Comparison of ENCODE assay signal across 9 cellular contexts in the genomic region with DNA sequence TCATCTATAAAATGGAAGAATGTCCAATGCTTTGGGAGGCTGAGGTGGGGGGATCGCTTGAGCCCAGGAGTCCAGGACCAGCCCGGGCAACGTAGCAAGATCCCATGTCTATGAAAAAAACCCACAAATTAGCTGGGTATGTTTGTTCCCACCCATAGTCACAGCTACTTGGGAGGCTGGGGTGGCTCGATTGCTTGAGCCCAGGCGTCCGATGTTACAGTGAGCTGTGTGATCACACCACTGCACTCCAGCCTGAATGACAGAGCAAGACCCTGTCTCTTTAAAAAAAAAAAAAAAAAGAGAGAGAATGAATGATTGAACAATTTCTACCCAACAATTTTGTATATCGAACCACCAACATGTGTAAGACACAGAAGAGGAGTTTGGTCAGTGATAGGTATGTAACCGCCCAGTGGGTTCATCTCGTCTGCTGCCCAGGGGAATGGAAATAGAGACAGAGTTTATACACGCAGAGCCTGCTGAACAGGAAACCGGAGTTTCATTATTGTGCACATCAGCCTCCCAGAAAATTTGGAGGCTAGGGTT. TPM values are rescaled to one million over a fixed set of nuclear protein-coding genes. Genes with fewer than 3 reads are reported as not detected.
DNase-seq lines count a peak whose midpoint lies in the region; ATAC-seq, FAIRE-seq and TF ChIP-seq lines count a peak whose summit lies in the region.
"Had no signal": no experiment of that assay in that cellular context is flagged by ENCODE, and none has a peak within 500 bp of the region (broad histone marks: within the 10 kb centered on the region; RNA-seq: fewer than 3 reads in every experiment).

No MANE protein-coding gene starts in this region.

- H3K4me1 Mint-ChIP-seq in MCF 10A (ENCODE audit: insufficient read depth, unreplicated experiment) = peaks cover 16% of the 10 kb centered on the region

- no peak for TF ChIP-seq EP300 in GM12878 (IDR thresholded peaks at IDR 0.05; ENCODE audit: borderline replicate concordance in 1 of 2, control insufficient read depth in 1 of 2, low read depth in 2 of 2, low read length in 2 of 2)

- CTCF ChIA-PET in MCF 10A (lab: Yijun Ruan, JAX) (interaction anchor here (0.5 to 1.6 kb wide), 6 partner anchors 10 to 95 kb away, joined by 3 to 5 read pairs (median 3); no protein-coding TSS in a partner anchor), mammary epithelial cell (lab: Charles Lee; ENCODE audit: low non-redundant PET) (interaction anchor here (0.7 kb wide), 1 partner anchor 36 kb away, joined by 6 read pairs; no protein-coding TSS in a partner anchor), GM12878 (lab: Yijun Ruan, JAX) (interaction anchor here (0.9 to 1.1 kb wide), 3 partner anchors 29 to 98 kb away, joined by 3 to 4 read pairs (median 3); no protein-coding TSS in a partner anchor)

- DNase-seq in MCF 10A (ENCODE audit: unreplicated experiment) (no peak), mammary epithelial cell (no peak), GM12878 (ENCODE audit: low read depth, low spot score) (no peak), upper lobe of right lung (no peak), NCI-H2029 (lab: John Stamatoyannopoulos, UW) (no peak), ACHN (no peak)
- DNase-seq: NCI-H526 had no signal

- no peak for TF ChIP-seq RAD21 in GM12878 (IDR thresholded peaks at IDR 0.05; ENCODE audit: insufficient read depth, low read depth, low read length)

- H3K9me3 ChIP-seq in mammary epithelial cell (replicated peaks; ENCODE audit: insufficient read depth, low read length) = no peaks in the 10 kb centered on the region
- no peaks in the 10 kb centered on the region; the same call in 2 of the 3 replicates for H3K9me3 ChIP-seq in GM12878 (replicated peaks; ENCODE audit: control insufficient read depth, insufficient read depth, low read length)
- H3K9me3 ChIP-seq in mucosa of rectum (ENCODE audit: control insufficient read depth in 2 of 2, low read length in 2 of 2) = no peaks in the 10 kb centered on the region
- H3K9me3 ChIP-seq in upper lobe of right lung = no peaks in the 10 kb centered on the region

- WGBS in mammary epithelial cell (ENCODE audit: low coverage, missing lambda C conversion rate) = 93% methylated on average over 10 of the region's 11 CpGs
- 44% methylated on average over 11 of the region's 11 CpGs for WGBS in GM12878 (ENCODE audit: insufficient coverage, insufficient replicate concordance, low lambda C conversion rate, missing lambda C conversion rate)

- H3K4me1 ChIP-seq in mammary epithelial cell (ENCODE audit: insufficient read depth, low read length) (no peaks in the 10 kb centered on the region), GM12878 (ENCODE audit: control insufficient read depth, insufficient read depth, low read length) (peaks cover 6% of the 10 kb centered on the region), mucosa of rectum (ENCODE audit: control insufficient read depth in 2 of 2, insufficient read depth in 2 of 2, low read length in 2 of 2) (peaks cover 8 to 9% of the 10 kb centered on the region in 2 donors), upper lobe of right lung (peaks cover 8% of the 10 kb centered on the region)

- no peak for ATAC-seq in GM12878
- ATAC-seq in upper lobe of right lung = no peak
- ATAC-seq in HG02642 (IDR thresholded peaks at IDR 0.05; ENCODE audit: poor library complexity, unreplicated experiment) = no peak

- POLR2A ChIA-PET in MCF 10A (lab: Yijun Ruan, JAX) (interaction anchor here (0.6 to 38.7 kb wide), 19 partner anchors 9 to 525 kb away, joined by 3 to 1263 read pairs (median 5); a partner anchor contains a TSS), GM12878 (lab: Charles Lee) (interaction anchor here (0.5 to 2.0 kb wide), 14 partner anchors 8 to 188 kb away, joined by 3 to 16 read pairs (median 4); a partner anchor contains a TSS)

- no peaks in the 10 kb centered on the region for H3K36me3 ChIP-seq in mammary epithelial cell (ENCODE audit: insufficient read depth, low read length)
- H3K36me3 ChIP-seq in GM12878 (ENCODE audit: control insufficient read depth in 2 of 2, insufficient read depth in 2 of 2, low read length in 1 of 2) = no peaks in the 10 kb centered on the region
- H3K36me3 ChIP-seq in mucosa of rectum (ENCODE audit: control insufficient read depth in 2 of 2, insufficient read depth in 2 of 2, low read length in 2 of 2) = no peaks in the 10 kb centered on the region
- H3K36me3 ChIP-seq in upper lobe of right lung = no peaks in the 10 kb centered on the region

- SMC1A ChIA-PET in GM12878 (lab: Charles Lee; ENCODE audit: uncharacterized antibody, unreplicated experiment) = interaction anchor here (0.6 to 2.0 kb wide), 12 partner anchors 14 to 528 kb away, joined by 3 to 13 read pairs (median 3); no protein-coding TSS in a partner anchor

- H4K20me1 ChIP-seq in mammary epithelial cell (ENCODE audit: insufficient read depth, low read length) = no peaks in the 10 kb centered on the region
- no peaks in the 10 kb centered on the region for H4K20me1 ChIP-seq in GM12878 (ENCODE audit: control insufficient read depth, insufficient read depth)

- H3K79me2 ChIP-seq in mammary epithelial cell (ENCODE audit: insufficient read depth, low read length) = no peaks in the 10 kb centered on the region
- H3K79me2 ChIP-seq in GM12878 (ENCODE audit: control insufficient read depth, insufficient read depth, low read length) = no peaks in the 10 kb centered on the region

- TF ChIP-seq CTCF in MCF 10A (IDR thresholded peaks at IDR 0.05; ENCODE audit: unreplicated experiment) (no peak), mammary epithelial cell (conservative IDR thresholded peaks at IDR 0.05 in 1 of 2, IDR thresholded peaks at IDR 0.05 in 1 of 2; ENCODE audit: extremely low read depth in 1 of 2, insufficient read depth in 1 of 2, low read depth in 1 of 2, low read length in 2 of 2) (no peak), GM12878 (IDR thresholded peaks at IDR 0.05 in 2 of 3, conservative IDR thresholded peaks at IDR 0.05 in 1 of 3; ENCODE audit: control insufficient read depth in 2 of 3, extremely low read depth in 1 of 3, insufficient read depth in 1 of 3, low read depth in 3 of 3, low read length in 3 of 3) (no peak), upper lobe of right lung (IDR thresholded peaks at IDR 0.05) (no peak)

- RAD21 ChIA-PET in GM12878 (lab: Charles Lee; ENCODE audit: unreplicated experiment) = interaction anchor here (0.8 to 1.6 kb wide), 12 partner anchors 8 to 102 kb away, joined by 3 to 17 read pairs (median 4); a partner anchor contains a TSS

- intact Hi-C loops in MCF 10A (cut with micrococcal nuclease) = loop anchor here (2.0 kb wide), 1 partner anchor 13 kb away; no protein-coding TSS in a partner anchor
- intact Hi-C loops in mammary epithelial cell (cut with micrococcal nuclease) = no loop called here
- intact Hi-C loops in GM12878 (cut with micrococcal nuclease; ENCODE audit: unreplicated experiment) = loop anchor here (2.0 kb wide), 1 partner anchor 37 kb away; a partner anchor contains a TSS
- intact Hi-C loops in upper lobe of right lung (cut with DNase I) = no loop called here

- H3K27me3 Mint-ChIP-seq in MCF 10A (ENCODE audit: insufficient read depth, unreplicated experiment) = no peaks in the 10 kb centered on the region

- no peak overlapping the region for H3K27ac ChIP-seq in mammary epithelial cell (ENCODE audit: insufficient read depth, low read depth, low read length)
- peak overlapping the region; percentile 64 for H3K27ac ChIP-seq in GM12878 (ENCODE audit: control insufficient read depth, insufficient read depth)
- H3K27ac ChIP-seq in mucosa of rectum (ENCODE audit: low read depth in 2 of 2, low read length in 2 of 2) = peak overlapping the region; percentile 86 to 89
- peak overlapping the region; percentile 84 for H3K27ac ChIP-seq in upper lobe of right lung

- H3K36me3 Mint-ChIP-seq in MCF 10A (ENCODE audit: insufficient read depth, unreplicated experiment) = no peaks in the 10 kb centered on the region

- no peaks in the 10 kb centered on the region for H3K9me3 Mint-ChIP-seq in MCF 10A (ENCODE audit: unreplicated experiment)

- H2AFZ ChIP-seq in mammary epithelial cell (ENCODE audit: low read depth, low read length) (no peak overlapping the region), GM12878 (ENCODE audit: control insufficient read depth, low read depth, low read length) (peak overlapping the region; percentile 88)

- TSS peak; percentile 97 for BruUV-seq in MCF 10A (replicated peaks; lab: Mats Ljungman, UMichigan)
- no TSS peak for BruUV-seq in mammary epithelial cell (replicated peaks; lab: Mats Ljungman, UMichigan)
- no TSS peak for BruUV-seq in GM12878 (replicated peaks; lab: Mats Ljungman, UMichigan)

- no peak for FAIRE-seq in GM12878 (lab: Jason Lieb, UNC)

- H3K27me3 ChIP-seq in mammary epithelial cell (ENCODE audit: insufficient read depth, low read length) = no peaks in the 10 kb centered on the region
- H3K27me3 ChIP-seq in GM12878 (replicated peaks in 1 of 2; ENCODE audit: control insufficient read depth in 2 of 2, insufficient read depth in 2 of 2, low read length in 1 of 2) = no peaks in the 10 kb centered on the region
- no peaks in the 10 kb centered on the region for H3K27me3 ChIP-seq in mucosa of rectum (ENCODE audit: control insufficient read depth in 2 of 2, insufficient read depth in 2 of 2, low read length in 2 of 2)
- no peaks in the 10 kb centered on the region for H3K27me3 ChIP-seq in upper lobe of right lung

- H3K27ac Mint-ChIP-seq in MCF 10A (ENCODE audit: low read depth, unreplicated experiment) = peak overlapping the region; percentile 90

- H3K4me3 ChIP-seq in mammary epithelial cell (replicated peaks in 1 of 3; ENCODE audit: insufficient read depth in 1 of 3, low read depth in 2 of 3, low read length in 3 of 3) (no peak overlapping the region), GM12878 (peak overlapping the region; percentile 62), mucosa of rectum (ENCODE audit: low read length in 2 of 2) (peak overlapping the region; percentile 54 to 76), upper lobe of right lung (peak overlapping the region; percentile 36)

- H3K4me2 ChIP-seq in mammary epithelial cell (ENCODE audit: insufficient read depth, low read depth, low read length) (no peak overlapping the region), GM12878 (ENCODE audit: control insufficient read depth, insufficient read depth) (peak overlapping the region; percentile 70)

- no peak for TF ChIP-seq POLR2A in GM12878 (IDR thresholded peaks at IDR 0.05; ENCODE audit: low read depth, low read length)

- in situ Hi-C loops in mammary epithelial cell (cut with MboI; ENCODE audit: low sequenced_read_pairs in 2 of 2) = no loop called here
- in situ Hi-C loops in GM12878 (cut with MboI) = no loop called here
- in situ Hi-C loops in ACHN (cut with HindIII; ENCODE audit: low pct_ligation_motif_present, low pct_unique_long_range_greater_than_20kb, low sequenced_read_pairs) = no loop called here

- no peak overlapping the region for H3K9ac ChIP-seq in mammary epithelial cell (ENCODE audit: insufficient read depth, low read length)
- H3K9ac ChIP-seq in GM12878 (ENCODE audit: control insufficient read depth, insufficient read depth, low read length) = peak overlapping the region; percentile 71
- H3K9ac ChIP-seq in mucosa of rectum (ENCODE audit: low read depth in 1 of 2, low read length in 2 of 2) = peak overlapping the region; percentile 76 to 79

- peak overlapping the region; percentile 61 for H3K4me3 Mint-ChIP-seq in MCF 10A (ENCODE audit: unreplicated experiment)

- dilution Hi-C loops in mammary epithelial cell (cut with HindIII; ENCODE audit: low sequenced_read_pairs) = loop anchor here (5.0 kb wide), 1 partner anchor 54 kb away; no protein-coding TSS in a partner anchor

RNA-seq across cellular contexts. Expression of a gene that starts 26.2 kb away (rescaled TPM):
- total RNA-seq in MCF 10A (2022) (257 and 292 TPM in 2 replicates), mammary epithelial cell (10 to 100 TPM; 58.8 to 98.6 TPM), GM12878 (2014; rRNA removed) (77.0 and 86.2 TPM in 2 replicates), GM12878 (2014; rRNA removed; fragmentation: Illumina TruSeq; extraction: Trizol) (70.6 and 71.3 TPM in 2 replicates), GM12878 (2021) (90.0 and 97.6 TPM in 2 replicates), upper lobe of right lung (186 TPM)
- polyA plus RNA-seq in mammary epithelial cell (111 TPM), GM12878 (2011; rRNA removed) (56.1 and 81.2 TPM in 2 replicates), GM12878 (2014; fragmentation: Illumina TruSeq; extraction: Trizol) (78.1 and 104 TPM in 2 replicates), GM12878 (2014; fragmentation: Nextera tagmentation; extraction: Ambion mirVana) (10 to 100 TPM in 1 of 2 experiments, 1 to 10 TPM in 1; 8.8 to 21.0 TPM), GM12878 (2014; rRNA removed) (88.7 and 88.8 TPM in 2 replicates), GM12878 (2016; fragmentation: Nextera tagmentation; extraction: Ambion mirVana) (10 to 100 TPM; 26.3 to 28.6 TPM)
- 158 TPM for polyA minus RNA-seq in mammary epithelial cell
- 247 and 251 TPM in 2 replicates for total RNA-seq in GM12878 (2013; cell fraction: nucleolus; rRNA removed)
- 45.2 TPM for polyA plus RNA-seq in GM12878 (2011; ENCODE audit: low read depth)
- 110 and 117 TPM in 2 replicates for polyA plus RNA-seq in GM12878 (2011; cell fraction: cytosol; rRNA removed)
- polyA plus RNA-seq in GM12878 (2011; cell fraction: nucleus; rRNA removed) = 70.5 and 84.8 TPM in 2 replicates
- polyA plus RNA-seq in GM12878 (2012) = 72.6 and 77.3 TPM in 2 replicates
- polyA minus RNA-seq in GM12878 (2011; rRNA and poly(A)+ RNA removed) = 136 and 155 TPM in 2 replicates
- polyA minus RNA-seq in GM12878 (2011; cell fraction: cytosol; rRNA and poly(A)+ RNA removed) = 30.7 and 37.3 TPM in 2 replicates
- polyA minus RNA-seq in GM12878 (2011; cell fraction: nucleus; rRNA and poly(A)+ RNA removed) = 28.8 and 59.6 TPM in 2 replicates

RNA-seq across cellular contexts. Expression of a gene that starts 36.8 kb away (rescaled TPM):
- total RNA-seq in MCF 10A (2022) (594 and 611 TPM in 2 replicates), mammary epithelial cell (10 to 100 TPM; 20.7 to 28.8 TPM), GM12878 (2014; rRNA removed) (5.8 and 6.2 TPM in 2 replicates), GM12878 (2014; rRNA removed; fragmentation: Illumina TruSeq; extraction: Trizol) (2.0 and 2.5 TPM in 2 replicates), GM12878 (2021) (5.0 and 5.3 TPM in 2 replicates), upper lobe of right lung (382 TPM)
- polyA plus RNA-seq in mammary epithelial cell (19.1 TPM), GM12878 (2011; rRNA removed) (3.0 and 4.0 TPM in 2 replicates), GM12878 (2014; fragmentation: Illumina TruSeq; extraction: Trizol) (1.0 and 2.0 TPM in 2 replicates), GM12878 (2014; fragmentation: Nextera tagmentation; extraction: Ambion mirVana) (1 to 10 TPM; 1.4 to 1.9 TPM), GM12878 (2014; rRNA removed) (3.5 and 4.1 TPM in 2 replicates), GM12878 (2016; fragmentation: Nextera tagmentation; extraction: Ambion mirVana) (1 to 10 TPM; 3.9 to 5.4 TPM)
- 22.7 TPM for polyA minus RNA-seq in mammary epithelial cell
- 9.4 and 10.7 TPM in 2 replicates for total RNA-seq in GM12878 (2013; cell fraction: nucleolus; rRNA removed)
- polyA plus RNA-seq in GM12878 (2011; ENCODE audit: low read depth) = 2.1 TPM
- polyA plus RNA-seq in GM12878 (2011; cell fraction: cytosol; rRNA removed) = 4.7 and 5.6 TPM in 2 replicates
- 7.0 and 8.8 TPM in 2 replicates for polyA plus RNA-seq in GM12878 (2011; cell fraction: nucleus; rRNA removed)
- polyA plus RNA-seq in GM12878 (2012) = 4.9 and 5.3 TPM in 2 replicates
- polyA minus RNA-seq in GM12878 (2011; rRNA and poly(A)+ RNA removed) = 5.9 and 9.3 TPM in 2 replicates
- 4.9 and 5.3 TPM in 2 replicates for polyA minus RNA-seq in GM12878 (2011; cell fraction: cytosol; rRNA and poly(A)+ RNA removed)
- 12.6 and 13.6 TPM in 2 replicates for polyA minus RNA-seq in GM12878 (2011; cell fraction: nucleus; rRNA and poly(A)+ RNA removed)

Comparison
In these comparisons a context has a peak if more than half of its experiments do, and no peak if none do; other contexts are left out.
1. RNA of a gene that starts 36.8 kb away (total RNA-seq): 594 to 611 TPM in MCF 10A and 382 TPM in upper lobe of right lung (single experiment); 20.7 to 28.8 TPM in mammary epithelial cell and 2.0 to 10.7 TPM in GM12878; every median in the first group is over 10 times any median in the second.
2. intact Hi-C loops: an anchor here in MCF 10A (2.0 kb wide) and GM12878 (2.0 kb wide); none called in mammary epithelial cell and upper lobe of right lung.
3. H3K4me3 ChIP-seq: peak in GM12878 (single experiment), mucosa of rectum (2 of 2) and upper lobe of right lung (single experiment); none in mammary epithelial cell (0 of 3).